8 cellular contexts compared by ENCODE assay signal in the genomic region with DNA sequence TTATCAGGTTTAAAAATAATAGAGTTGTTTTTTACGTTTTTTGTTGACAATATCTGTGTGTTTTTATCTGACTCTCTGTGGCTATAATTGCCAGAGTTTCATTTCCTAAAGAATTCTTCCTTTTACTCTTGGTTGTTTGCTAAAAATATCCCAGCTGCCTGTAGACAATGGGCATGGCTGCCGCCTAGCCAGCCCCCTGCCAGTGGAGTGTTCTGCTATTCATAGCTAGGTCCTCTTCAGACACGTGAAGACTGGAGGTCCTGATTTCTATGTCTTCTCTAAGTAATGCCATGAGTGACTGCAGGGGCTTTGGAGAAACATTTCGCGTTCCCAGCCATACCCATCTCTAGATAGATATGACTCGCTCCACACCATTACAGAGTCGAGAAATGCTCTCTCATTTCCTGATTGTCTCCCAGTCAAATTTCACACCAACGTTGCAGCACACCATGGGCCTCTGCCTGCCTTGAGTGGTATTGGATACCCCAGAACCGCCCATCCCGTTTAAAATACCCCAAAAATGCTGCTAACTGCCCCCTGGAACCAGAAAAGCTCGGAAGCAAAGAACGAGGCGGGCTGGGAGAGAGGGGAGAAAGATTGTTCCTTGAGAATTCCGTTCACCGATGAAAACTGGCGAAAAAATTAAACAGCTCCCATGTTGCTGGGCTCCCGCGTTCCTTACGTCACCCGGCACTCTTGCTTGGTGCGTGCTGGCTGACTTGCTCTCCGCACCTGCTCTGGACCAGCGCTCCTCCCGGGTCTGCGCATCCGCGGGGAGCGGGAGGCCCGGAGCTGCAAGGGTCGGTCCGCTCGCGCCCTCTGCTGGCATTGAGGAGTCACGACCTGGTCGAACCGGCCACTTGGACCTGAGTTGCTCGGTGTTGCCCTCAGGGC.
DNase-seq lines count a peak whose midpoint lies in the region; ATAC-seq and TF ChIP-seq lines count a peak whose summit lies in the region.

No MANE protein-coding gene starts in this region.

- H3K27me3 ChIP-seq in AG04450 (ENCODE audit: control insufficient read depth, insufficient read depth, low read length) (no peaks in the 10 kb centered on the region), osteoblast (ENCODE audit: insufficient read depth, low read length) (no peaks in the 10 kb centered on the region), testis (no peaks in the 10 kb centered on the region)

- no peaks in the 10 kb centered on the region for H3K4me1 ChIP-seq in osteoblast (ENCODE audit: insufficient read depth, low read length)
- no peaks in the 10 kb centered on the region for H3K4me1 ChIP-seq in testis

- H3K27ac ChIP-seq in AG04450 (ENCODE audit: low read depth, low read length) (no peak overlapping the region), RWPE1 (no peak overlapping the region), osteoblast (ENCODE audit: low read depth, low read length) (no peak overlapping the region), testis (no peak overlapping the region)

- intact Hi-C loops in testis (cut with DNase I; ENCODE audit: low total_unique reads), result no loop called here

- DNase-seq in AG04450 (ENCODE audit: low read depth, low spot score), result peak; percentile 8
- peak; percentile 72 for DNase-seq in M059J (ENCODE audit: low read depth)
- peak; percentile 74 for DNase-seq in RWPE1 (ENCODE audit: low spot score)
- peak; percentile 23 for DNase-seq in activated gamma-delta T cell treated with anti-CD3 and anti-CD28 coated beads, Interleukin-2, amount 50 U/mL, for 16 hours (ENCODE audit: low read depth)
- DNase-seq in globus pallidus (ENCODE audit: low spot score), result peak; percentile 81
- DNase-seq in osteoblast (ENCODE audit: insufficient read length, low spot score, missing footprints), result peak; percentile 89
- peak; percentile 93 for DNase-seq in testis

- TF ChIP-seq CTCF in AG04450 (IDR thresholded peaks at IDR 0.05; ENCODE audit: low read depth, low read length), result peak; percentile 71
- TF ChIP-seq CTCF in RWPE1 (conservative IDR thresholded peaks at IDR 0.05; ENCODE audit: low read depth), result peak; percentile 88
- TF ChIP-seq CTCF in osteoblast (IDR thresholded peaks at IDR 0.05; ENCODE audit: extremely low read depth, low read depth, low read length), result peak; percentile 65
- peak; percentile 38 to 77 (median 74) for TF ChIP-seq CTCF in testis (IDR thresholded peaks at IDR 0.05)

- WGBS in testis, 2 donors, result 10 to 14% methylated on average over 29 to 37 of the region's 37 CpGs

- peak; percentile 72 for ATAC-seq in GM18909 (IDR thresholded peaks at IDR 0.05; ENCODE audit: poor library complexity, unreplicated experiment)

- POLR2A ChIA-PET in AG04450 (lab: Yijun Ruan, JAX) (no interaction called here), RWPE1 (lab: Yijun Ruan, JAX; ENCODE audit: low non-redundant PET) (no interaction called here)

- no peaks in the 10 kb centered on the region for H4K20me1 ChIP-seq in osteoblast (ENCODE audit: insufficient read depth, low read length)

- H3K4me2 ChIP-seq in osteoblast (ENCODE audit: insufficient read depth, low read length), result peak overlapping the region; percentile 39

- H2AFZ ChIP-seq in osteoblast (ENCODE audit: low read length), result peak overlapping the region; percentile 51

- H3K4me3 ChIP-seq in AG04450 (ENCODE audit: low read depth, low read length) (no peak overlapping the region), osteoblast (ENCODE audit: insufficient read depth, low read length) (no peak overlapping the region), testis (no peak overlapping the region)

- H3K79me2 ChIP-seq in osteoblast (ENCODE audit: insufficient read depth, low read length), result no peaks in the 10 kb centered on the region

- peaks cover 8% of the 10 kb centered on the region; the same call in 1 of the 2 replicates for H3K9me3 ChIP-seq in AG04450 (ENCODE audit: control insufficient read depth, insufficient read depth, low read length)
- no peaks in the 10 kb centered on the region for H3K9me3 ChIP-seq in osteoblast (ENCODE audit: low read depth, low read length)
- H3K9me3 ChIP-seq in testis, result no peaks in the 10 kb centered on the region

- no peak for TF ChIP-seq POLR2A in testis (IDR thresholded peaks at IDR 0.05)

- CTCF ChIA-PET in AG04450 (lab: Charles Lee) (interaction anchor here (0.7 to 1.1 kb wide), 5 partner anchors 28 to 925 kb away, joined by 3 to 5 read pairs (median 3); no protein-coding TSS in a partner anchor), RWPE1 (lab: Yijun Ruan, JAX) (interaction anchor here (0.6 to 2.0 kb wide), 11 partner anchors 10 to 1162 kb away, joined by 3 to 22 read pairs (median 4); no protein-coding TSS in a partner anchor)

- H3K36me3 ChIP-seq in osteoblast (ENCODE audit: insufficient read depth, low read length) (no peaks in the 10 kb centered on the region), testis (ENCODE audit: low read depth, missing control alignments) (no peaks in the 10 kb centered on the region)

Comparison
In these comparisons a context has a peak if more than half of its experiments do, and no peak if none do; other contexts are left out.
1. DNase-seq: peak in every context shown above with its lines; median percentile 93 in testis; 89 in osteoblast; 81 in globus pallidus; 74 in RWPE1; 72 in M059J; 23 in activated gamma-delta T cell treated with anti-CD3 and anti-CD28 coated beads, Interleukin-2, amount 50 U/mL, for 16 hours; 8 in AG04450.